In genomic region chr16:5367960-5368359, GRCh38 we compare ENCODE assay signal across 22 cellular contexts.
DNase-seq lines count a peak whose midpoint lies in the region.
"Had no signal": no experiment of that assay in that cellular context is flagged by ENCODE, and none has a peak within 500 bp of the region (broad histone marks: within the 10 kb centered on the region; RNA-seq: fewer than 3 reads in every experiment).

No MANE protein-coding gene starts in this region.

- peak; percentile 61 for DNase-seq in NCI-H226
- no peak for DNase-seq in NCI-H69 (lab: John Stamatoyannopoulos, UW)
- DNase-seq: 8988T; ACHN; AML-193; BE2C; C1 segment of cervical spinal cord; Caco-2; Calu3; CD4-positive, alpha-beta memory T cell; CD4-positive, alpha-beta T cell; CD4-positive, CD25-positive, alpha-beta regulatory T cell; CD8-positive, alpha-beta memory T cell; CD8-positive, alpha-beta T cell; COR-L47; DMS 273 treated with DMSO at 0.1 percent for 48 hours; DMS153; DMS53; DMS79; DMS79 treated with DMSO at 0.1 percent for 48 hours; DND-41; EL had no signal
